1 cellular context compared by ENCODE assay signal in genomic region chr12:50110762-50111416, GRCh38.
A peak's percentile ranks its signal among the peaks of the same experiment; 100 is the strongest.
TF ChIP-seq lines count a peak whose summit lies in the region.

No MANE protein-coding gene starts in this region.

TF ChIP-seq in HepG2, 621 proteins besides CTCF, POLR2A, EP300 and RAD21 (continued from another document and continues in another):
- TF ChIP-seq SNAPC4 (CRISPR knock-in tag; IDR thresholded peaks at IDR 0.05) (no peak), IRF9 (CRISPR knock-in tag; IDR thresholded peaks at IDR 0.05; ENCODE audit: borderline replicate concordance) (no peak), ZNF343 (CRISPR knock-in tag; IDR thresholded peaks at IDR 0.05) (no peak), TBL1XR1 (IDR thresholded peaks at IDR 0.05; ENCODE audit: borderline replicate concordance, low read length, partially characterized antibody) (no peak), SOX6 (IDR thresholded peaks at IDR 0.05) (no peak), SOX6 (CRISPR knock-in tag; IDR thresholded peaks at IDR 0.05) (no peak; the same call in 1 of the 2 replicates), REL (CRISPR knock-in tag; conservative IDR thresholded peaks at IDR 0.05) (no peak), ZSCAN29 (CRISPR knock-in tag; conservative IDR thresholded peaks at IDR 0.05) (no peak), MEIS1 (CRISPR knock-in tag; IDR thresholded peaks at IDR 0.05; ENCODE audit: borderline replicate concordance) (no peak), HMGXB4 (CRISPR knock-in tag; IDR thresholded peaks at IDR 0.05; ENCODE audit: borderline replicate concordance in 1 of 2, low read depth in 1 of 2) (peak in 1 of 2 experiments; percentile 24; a peak in 1 of 4 replicates), MAZ (IDR thresholded peaks at IDR 0.05; ENCODE audit: borderline replicate concordance, low read depth, low read length) (peak; percentile 27; the same call in 1 of the 2 replicates), MAZ (CRISPR knock-in tag; IDR thresholded peaks at IDR 0.05; ENCODE audit: low read depth) (no peak), CREB3 (CRISPR knock-in tag; IDR thresholded peaks at IDR 0.05) (no peak), SOX13 (IDR thresholded peaks at IDR 0.05) (no peak), SOX13 (CRISPR knock-in tag; conservative IDR thresholded peaks at IDR 0.05 in 1 of 2, IDR thresholded peaks at IDR 0.05 in 1 of 2) (peak in 1 of 2 experiments; percentile 37; a peak in 1 of 4 replicates), TP53 (CRISPR knock-in tag; conservative IDR thresholded peaks at IDR 0.05) (no peak), DR1 (CRISPR knock-in tag; IDR thresholded peaks at IDR 0.05) (no peak), FOXO1 (CRISPR knock-in tag; IDR thresholded peaks at IDR 0.05) (no peak; the same call in 1 of the 2 replicates), JDP2 (CRISPR knock-in tag; IDR thresholded peaks at IDR 0.05; ENCODE audit: borderline replicate concordance) (no peak), ZNF138 (CRISPR knock-in tag; IDR thresholded peaks at IDR 0.05; ENCODE audit: low read depth) (0 out of 2 replicates have a peak, but pooled peaks have one; percentile 29), ZNF780A (CRISPR knock-in tag; IDR thresholded peaks at IDR 0.05) (no peak), ZNF121 (CRISPR knock-in tag; IDR thresholded peaks at IDR 0.05) (no peak), ATF7-NPFF (CRISPR knock-in tag; IDR thresholded peaks at IDR 0.05; ENCODE audit: low read depth) (no peak), ZSCAN22 (CRISPR knock-in tag; IDR thresholded peaks at IDR 0.05) (no peak), ZBTB49 (CRISPR knock-in tag; IDR thresholded peaks at IDR 0.05; ENCODE audit: borderline replicate concordance) (0 out of 2 replicates have a peak, but pooled peaks have one; percentile 22), ARID4A (CRISPR knock-in tag; IDR thresholded peaks at IDR 0.05; ENCODE audit: borderline replicate concordance) (no peak; the same call in 1 of the 2 replicates), ZNF30 (CRISPR knock-in tag; IDR thresholded peaks at IDR 0.05) (no peak), TRIM24 (CRISPR knock-in tag; IDR thresholded peaks at IDR 0.05) (no peak), ZBTB42 (CRISPR knock-in tag; IDR thresholded peaks at IDR 0.05) (no peak), PCBP2 (optimal IDR thresholded peaks at IDR 0.05; ENCODE audit: low read depth, low read length, poor library complexity, severe bottlenecking) (no peak), ZNF781 (CRISPR knock-in tag; IDR thresholded peaks at IDR 0.05; ENCODE audit: borderline replicate concordance, not compliant biosample characterization) (no peak), ZBTB25 (CRISPR knock-in tag; IDR thresholded peaks at IDR 0.05) (no peak), HOMEZ (CRISPR knock-in tag; IDR thresholded peaks at IDR 0.05; ENCODE audit: low read depth) (no peak), ADNP (CRISPR knock-in tag; IDR thresholded peaks at IDR 0.05) (no peak)
